ENCODE assay signal across 8 cellular contexts in the genomic region with DNA sequence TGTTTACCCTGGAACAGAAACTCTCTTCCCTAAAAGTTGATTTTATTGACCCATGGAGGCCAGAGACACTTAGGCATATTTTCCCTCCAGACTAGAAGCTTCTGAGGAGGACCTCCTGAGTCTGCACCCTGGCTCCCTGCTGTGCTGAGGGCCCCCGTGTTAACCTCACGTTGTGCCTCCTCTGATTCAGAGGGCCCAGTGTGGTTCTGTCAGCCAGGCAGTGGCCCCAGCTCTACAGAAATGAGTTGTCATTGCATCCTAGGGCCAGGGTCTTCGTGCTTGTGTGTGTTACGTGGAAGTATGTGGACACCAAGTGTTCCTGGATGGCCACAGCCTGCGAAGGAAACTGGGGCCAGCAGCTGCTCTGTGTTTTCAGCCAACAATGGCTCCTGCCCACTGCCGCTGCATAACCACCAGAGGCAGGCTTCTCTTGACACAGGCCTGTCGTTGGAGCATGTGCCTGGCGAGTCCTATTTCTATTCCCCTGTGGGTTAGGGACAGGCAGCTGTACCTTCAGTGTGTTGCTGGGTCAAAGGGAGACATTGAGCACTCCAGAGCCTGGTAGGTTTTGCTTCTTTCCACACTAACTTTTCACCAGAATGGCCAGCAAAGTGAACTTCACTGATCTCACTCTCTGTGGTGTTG. TPM values are rescaled to one million over a fixed set of nuclear protein-coding genes. Genes with fewer than 3 reads are reported as not detected.
A peak's percentile ranks its signal among the peaks of the same experiment; 100 is the strongest.
DNase-seq lines count a peak whose midpoint lies in the region; ATAC-seq and TF ChIP-seq lines count a peak whose summit lies in the region.

No MANE protein-coding gene starts in this region.

- H3K9me3 ChIP-seq in breast epithelium: no peaks in the 10 kb centered on the region
- no peaks in the 10 kb centered on the region for H3K9me3 ChIP-seq in naive thymus-derived CD4-positive, alpha-beta T cell (ENCODE audit: control insufficient read depth in 2 of 3, low read length in 3 of 3)
- no peaks in the 10 kb centered on the region for H3K9me3 ChIP-seq in tibial artery

- DNase-seq in breast epithelium (ENCODE audit: low spot score in 2 of 2): no peak
- DNase-seq in MCF 10A (ENCODE audit: unreplicated experiment): no peak
- peak in 9 of 10 donors; percentile 50 to 81 (median 72) for DNase-seq in dorsolateral prefrontal cortex
- peak in 2 of 9 donors; percentile 21 for DNase-seq in naive thymus-derived CD4-positive, alpha-beta T cell
- peak; percentile 59 to 85 for DNase-seq in tibial artery
- DNase-seq in ureter (ENCODE audit: low spot score): no peak
- no peak for DNase-seq in NCI-H82 (lab: John Stamatoyannopoulos, UW)

- H3K27me3 ChIP-seq in breast epithelium (no peaks in the 10 kb centered on the region), dorsolateral prefrontal cortex (no peaks in the 10 kb centered on the region), tibial artery (no peaks in the 10 kb centered on the region)
- no peaks in the 10 kb centered on the region for H3K27me3 ChIP-seq in naive thymus-derived CD4-positive, alpha-beta T cell (ENCODE audit: control insufficient read depth in 2 of 2, insufficient read depth in 2 of 2, low read length in 2 of 2)

- H3K27ac Mint-ChIP-seq in MCF 10A (ENCODE audit: low read depth, unreplicated experiment): no peak overlapping the region
- peak overlapping the region; percentile 93 to 100 (median 98) for H3K27ac Mint-ChIP-seq in naive thymus-derived CD4-positive, alpha-beta T cell

- H3K4me3 ChIP-seq in breast epithelium (peak overlapping the region in 1 of 3 donors; percentile 2), dorsolateral prefrontal cortex (peak overlapping the region in 14 of 59 donors; percentile 0 to 51 (median 26)), tibial artery (peak overlapping the region in 1 of 2 donors; percentile 7)
- peak overlapping the region; percentile 61 for H3K4me3 ChIP-seq in naive thymus-derived CD4-positive, alpha-beta T cell (ENCODE audit: low read length)

- BruUV-seq in MCF 10A (replicated peaks; lab: Mats Ljungman, UMichigan): no TSS peak

- H3K36me3 ChIP-seq in breast epithelium: no peaks in the 10 kb centered on the region
- peaks cover 0 to 38% (median 0%) of the 10 kb centered on the region in 3 experiments for H3K36me3 ChIP-seq in naive thymus-derived CD4-positive, alpha-beta T cell (ENCODE audit: control insufficient read depth in 2 of 3, insufficient read depth in 3 of 3, low read length in 3 of 3)
- H3K36me3 ChIP-seq in tibial artery: peaks cover 4 to 39% (median 28%) of the 10 kb centered on the region in 3 donors

- no peak for TF ChIP-seq POLR2A in breast epithelium (IDR thresholded peaks at IDR 0.05)

- H3K9me3 Mint-ChIP-seq in MCF 10A (ENCODE audit: unreplicated experiment): no peaks in the 10 kb centered on the region
- no peaks in the 10 kb centered on the region for H3K9me3 Mint-ChIP-seq in naive thymus-derived CD4-positive, alpha-beta T cell

- peaks cover 18% of the 10 kb centered on the region for H3K4me1 Mint-ChIP-seq in MCF 10A (ENCODE audit: insufficient read depth, unreplicated experiment)
- peaks cover 50 to 93% (median 88%) of the 10 kb centered on the region in 7 donors for H3K4me1 Mint-ChIP-seq in naive thymus-derived CD4-positive, alpha-beta T cell

- no peak for ATAC-seq in naive thymus-derived CD4-positive, alpha-beta T cell
- ATAC-seq in HG02884 (IDR thresholded peaks at IDR 0.05; ENCODE audit: unreplicated experiment): no peak

- CTCF ChIA-PET in MCF 10A (lab: Yijun Ruan, JAX): interaction anchor here (0.6 to 3.3 kb wide), 5 partner anchors 9 to 89 kb away, joined by 3 to 29 read pairs (median 3); no protein-coding TSS in a partner anchor
- CTCF ChIA-PET in naive thymus-derived CD4-positive, alpha-beta T cell (lab: Charles Lee): interaction anchor here (1.4 to 16.7 kb wide), 2 partner anchors 8 to 16 kb away, joined by 4 to 229 read pairs; no protein-coding TSS in a partner anchor

- no peak overlapping the region for H3K4me3 Mint-ChIP-seq in MCF 10A (ENCODE audit: unreplicated experiment)
- peak overlapping the region; percentile 67 to 91 (median 86) for H3K4me3 Mint-ChIP-seq in naive thymus-derived CD4-positive, alpha-beta T cell

- no peaks in the 10 kb centered on the region for H3K27me3 Mint-ChIP-seq in MCF 10A (ENCODE audit: insufficient read depth, unreplicated experiment)
- no peaks in the 10 kb centered on the region for H3K27me3 Mint-ChIP-seq in naive thymus-derived CD4-positive, alpha-beta T cell

- intact Hi-C loops in breast epithelium (cut with DNase I; ENCODE audit: low total_unique reads): no loop called here
- intact Hi-C loops in MCF 10A (cut with micrococcal nuclease): no loop called here
- intact Hi-C loops in dorsolateral prefrontal cortex (cut with DNase I): loop anchor here (5.0 to 10.0 kb wide), 2 partner anchors 45 to 127 kb away; partner anchors contain the start of gene MED15 (in 2 of the 2)
- intact Hi-C loops in naive thymus-derived CD4-positive, alpha-beta T cell (cut with micrococcal nuclease): no loop called here
- intact Hi-C loops in tibial artery (cut with DNase I; ENCODE audit: low total_unique reads): no loop called here

- peaks cover 54% of the 10 kb centered on the region for H3K36me3 Mint-ChIP-seq in MCF 10A (ENCODE audit: insufficient read depth, unreplicated experiment)
- H3K36me3 Mint-ChIP-seq in naive thymus-derived CD4-positive, alpha-beta T cell: peaks cover 3 to 41% (median 21%) of the 10 kb centered on the region in 5 donors

- H3K27ac ChIP-seq in breast epithelium (peak overlapping the region; percentile 90 to 97), dorsolateral prefrontal cortex (peak overlapping the region; percentile 85 to 99 (median 97)), tibial artery (peak overlapping the region; percentile 92 to 96)
- H3K27ac ChIP-seq in naive thymus-derived CD4-positive, alpha-beta T cell (ENCODE audit: low read depth, low read length): peak overlapping the region; percentile 69

- H3K4me1 ChIP-seq in breast epithelium: peaks cover 8 to 21% of the 10 kb centered on the region in 2 donors
- H3K4me1 ChIP-seq in naive thymus-derived CD4-positive, alpha-beta T cell (ENCODE audit: control insufficient read depth in 2 of 2, insufficient read depth in 2 of 2, low read length in 2 of 2): peaks cover 88 to 94% of the 10 kb centered on the region in 2 donors
- H3K4me1 ChIP-seq in tibial artery: peaks cover 23 to 85% (median 69%) of the 10 kb centered on the region in 4 donors

- POLR2A ChIA-PET in MCF 10A (lab: Yijun Ruan, JAX): interaction anchor here (1.2 kb wide), 2 partner anchors 13 to 21 kb away, joined by 4 read pairs; no protein-coding TSS in a partner anchor
- POLR2A ChIA-PET in naive thymus-derived CD4-positive, alpha-beta T cell (lab: Charles Lee): interaction anchor here (1.1 to 26.4 kb wide), 10 partner anchors 3 to 151 kb away, joined by 3 to 738 read pairs (median 14); partner anchors contain the start of gene MED15

- TF ChIP-seq CTCF in breast epithelium (IDR thresholded peaks at IDR 0.05) (peak in 1 of 3 donors; percentile 25), MCF 10A (IDR thresholded peaks at IDR 0.05; ENCODE audit: unreplicated experiment) (no peak), dorsolateral prefrontal cortex (IDR thresholded peaks at IDR 0.05 in 54 of 56, conservative IDR thresholded peaks at IDR 0.05 in 2 of 56; ENCODE audit: low read depth in 1 of 56, partially characterized antibody in 56 of 56) (peak in 51 of 56 donors; percentile 8 to 69 (median 46)), tibial artery (IDR thresholded peaks at IDR 0.05) (peak; percentile 48 to 59)

RNA-seq across cellular contexts. Expression of gene MED15, which starts 44.5 kb away (rescaled TPM):
- total RNA-seq in breast epithelium (10 to 100 TPM; 36.6 to 53.1 (median 52.3) TPM), MCF 10A (2022) (122 TPM in 2 replicates), dorsolateral prefrontal cortex (100 to 1,000 TPM in 79 of 120 experiments, 10 to 100 TPM in 41; 83.5 to 133 (median 106) TPM), ureter (119 TPM)
- 100 to 1,000 TPM; 169 to 235 (median 201) TPM for total RNA-seq in naive thymus-derived CD4-positive, alpha-beta T cell
- 10 to 100 TPM; 24.3 to 76.6 TPM for polyA plus RNA-seq in naive thymus-derived CD4-positive, alpha-beta T cell

RNA-seq across cellular contexts. Expression of gene KLHL22, which starts 56.3 kb away (rescaled TPM):
- total RNA-seq in breast epithelium (10 to 100 TPM; 28.5 to 38.0 (median 35.4) TPM), MCF 10A (2022) (14.7 and 20.9 TPM in 2 replicates), dorsolateral prefrontal cortex (10 to 100 TPM; 37.2 to 75.3 (median 54.7) TPM), ureter (26.2 TPM)
- 10 to 100 TPM; 31.1 to 71.3 (median 42.0) TPM for total RNA-seq in naive thymus-derived CD4-positive, alpha-beta T cell
- polyA plus RNA-seq in naive thymus-derived CD4-positive, alpha-beta T cell: 10 to 100 TPM; 20.6 to 26.2 TPM

Comparison
In these comparisons a context has a peak if more than half of its experiments do, and no peak if none do; other contexts are left out.
1. DNase-seq: peak in dorsolateral prefrontal cortex (9 of 10) and tibial artery (2 of 2); none in breast epithelium (0 of 2), MCF 10A (single experiment), ureter (single experiment) and NCI-H82 (single experiment).
2. intact Hi-C loops: an anchor here in dorsolateral prefrontal cortex (5.0 to 10.0 kb wide); none called in breast epithelium, MCF 10A, naive thymus-derived CD4-positive, alpha-beta T cell and tibial artery.
3. Peak in every context shown above with its lines, with median percentiles within 50 percentile points of each other: H3K27ac ChIP-seq.